ENCODE assay signal across 9 cellular contexts in the genomic region with DNA sequence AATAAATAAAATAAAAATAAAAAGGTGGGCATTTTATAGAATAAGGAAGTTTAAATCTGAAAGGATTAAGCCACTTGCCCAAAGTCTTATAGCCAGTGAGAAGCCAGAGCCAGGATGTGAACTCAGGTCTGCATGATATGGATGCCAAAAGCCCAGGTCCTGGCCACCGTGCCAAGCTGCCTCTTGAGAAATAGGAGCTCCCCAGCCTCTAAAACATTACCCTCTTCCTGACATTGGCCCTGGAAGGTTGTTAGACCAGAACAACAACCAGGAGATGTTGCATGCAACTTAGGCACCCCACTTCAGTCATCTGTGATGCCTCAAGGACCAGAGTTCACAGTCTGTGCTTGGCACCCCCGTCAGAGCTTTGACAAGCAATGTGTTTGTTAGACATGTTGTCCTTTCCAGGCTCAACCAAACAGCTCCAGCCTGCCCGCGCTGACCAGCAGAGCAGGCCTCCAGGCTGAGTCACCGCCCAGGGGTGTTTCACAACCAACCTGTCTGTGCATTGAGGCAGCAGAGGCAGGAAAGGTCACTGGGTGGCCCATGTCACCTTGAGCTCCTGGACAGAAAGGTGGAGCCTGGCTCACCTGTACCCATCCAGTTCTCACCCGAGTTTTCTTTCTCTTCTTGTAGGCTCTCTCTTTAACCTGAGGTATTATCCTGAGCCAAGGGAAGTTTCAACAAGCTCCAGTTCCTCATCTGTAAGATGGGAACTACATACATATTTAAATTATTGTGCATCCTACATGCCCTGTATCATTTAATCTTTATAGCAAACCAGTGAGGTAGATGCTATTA. TPM values are rescaled to one million over a fixed set of nuclear protein-coding genes. Genes with fewer than 3 reads are reported as not detected.
A peak's percentile ranks its signal among the peaks of the same experiment; 100 is the strongest.
DNase-seq lines count a peak whose midpoint lies in the region; ATAC-seq and TF ChIP-seq lines count a peak whose summit lies in the region.
"Had no signal": no experiment of that assay in that cellular context is flagged by ENCODE, and none has a peak within 500 bp of the region (broad histone marks: within the 10 kb centered on the region; RNA-seq: fewer than 3 reads in every experiment).

No MANE protein-coding gene starts in this region.

- no peaks in the 10 kb centered on the region for H3K36me3 ChIP-seq in RWPE2 (ENCODE audit: low read depth)

- peak overlapping the region; percentile 27 for H3K27ac ChIP-seq in RWPE2 (ENCODE audit: poor library complexity, severe bottlenecking)

- H3K27ac Mint-ChIP-seq in effector memory CD8-positive, alpha-beta T cell, result no peak overlapping the region

- no peak for TF ChIP-seq CTCF in RWPE2 (IDR thresholded peaks at IDR 0.05; ENCODE audit: poor library complexity, severe bottlenecking)
- TF ChIP-seq CTCF in fibroblast of pulmonary artery (IDR thresholded peaks at IDR 0.05; ENCODE audit: low read length, missing control alignments), result no peak

- H3K4me3 ChIP-seq in RWPE2 (ENCODE audit: severe bottlenecking) (no peak overlapping the region), fibroblast of pulmonary artery (replicated peaks; ENCODE audit: low read depth, low read length) (no peak overlapping the region)

- ATAC-seq in RWPE2 (ENCODE audit: low read depth), result peak; percentile 97
- ATAC-seq in HG02970 (IDR thresholded peaks at IDR 0.05; ENCODE audit: low FRiP score, unreplicated experiment), result no peak
- no peak for ATAC-seq in effector memory CD8-positive, alpha-beta T cell (replicated peaks)
- no peak for ATAC-seq in GM19023 (IDR thresholded peaks at IDR 0.05; ENCODE audit: unreplicated experiment)

- no peaks in the 10 kb centered on the region for H3K9me3 ChIP-seq in RWPE2 (ENCODE audit: severe bottlenecking)

- no peaks in the 10 kb centered on the region for H3K27me3 ChIP-seq in RWPE2 (ENCODE audit: insufficient read depth, poor library complexity, severe bottlenecking)

- peak; percentile 70 for DNase-seq in ELR (ENCODE audit: low read depth)
- DNase-seq in RWPE2 (ENCODE audit: low spot score), result peak; percentile 74
- peak; percentile 63 for DNase-seq in fibroblast of pulmonary artery (ENCODE audit: low read depth)
- DNase-seq in renal cortical epithelial cell (ENCODE audit: low read depth), result peak; percentile 95
- DNase-seq in effector memory CD8-positive, alpha-beta T cell, result no peak
- DNase-seq in hippocampal formation (lab: John Stamatoyannopoulos, UW), result no peak

- H3K9me3 Mint-ChIP-seq in effector memory CD8-positive, alpha-beta T cell, result no peaks in the 10 kb centered on the region
- H3K9me3 Mint-ChIP-seq: nephron had no signal

- no peaks in the 10 kb centered on the region for H3K4me1 Mint-ChIP-seq in effector memory CD8-positive, alpha-beta T cell (ENCODE audit: low read depth in 2 of 2)
- H3K4me1 Mint-ChIP-seq: nephron had no signal

- no peak overlapping the region for H3K4me3 Mint-ChIP-seq in effector memory CD8-positive, alpha-beta T cell
- H3K4me3 Mint-ChIP-seq: nephron had no signal

- H3K36me3 Mint-ChIP-seq in effector memory CD8-positive, alpha-beta T cell (ENCODE audit: insufficient read depth), result no peaks in the 10 kb centered on the region

- H3K4me1 ChIP-seq in RWPE2 (ENCODE audit: insufficient read depth, poor library complexity, severe bottlenecking), result peaks cover 5% of the 10 kb centered on the region

- peaks cover 0 to 7% of the 10 kb centered on the region in 2 donors for H3K27me3 Mint-ChIP-seq in effector memory CD8-positive, alpha-beta T cell

RNA-seq across cellular contexts. Expression of a gene that starts 14.9 kb away (rescaled TPM):
- total RNA-seq in renal cortical epithelial cell, result 37.5 and 38.2 TPM in 2 replicates

RNA-seq across cellular contexts. Expression of a gene that starts 54.6 kb away (rescaled TPM):
- total RNA-seq in renal cortical epithelial cell, result 35.4 and 42.1 TPM in 2 replicates

RNA-seq across cellular contexts. Expression of a gene that starts 55.6 kb away (rescaled TPM):
- 9.0 and 29.0 TPM in 2 replicates for total RNA-seq in renal cortical epithelial cell

Comparison
In these comparisons a context has a peak if more than half of its experiments do, and no peak if none do; other contexts are left out.
1. DNase-seq: peak in ELR (single experiment), RWPE2 (single experiment), fibroblast of pulmonary artery (single experiment) and renal cortical epithelial cell (single experiment); none in effector memory CD8-positive, alpha-beta T cell (0 of 3) and hippocampal formation (0 of 2).